8 cellular contexts compared by ENCODE assay signal in the genomic region with DNA sequence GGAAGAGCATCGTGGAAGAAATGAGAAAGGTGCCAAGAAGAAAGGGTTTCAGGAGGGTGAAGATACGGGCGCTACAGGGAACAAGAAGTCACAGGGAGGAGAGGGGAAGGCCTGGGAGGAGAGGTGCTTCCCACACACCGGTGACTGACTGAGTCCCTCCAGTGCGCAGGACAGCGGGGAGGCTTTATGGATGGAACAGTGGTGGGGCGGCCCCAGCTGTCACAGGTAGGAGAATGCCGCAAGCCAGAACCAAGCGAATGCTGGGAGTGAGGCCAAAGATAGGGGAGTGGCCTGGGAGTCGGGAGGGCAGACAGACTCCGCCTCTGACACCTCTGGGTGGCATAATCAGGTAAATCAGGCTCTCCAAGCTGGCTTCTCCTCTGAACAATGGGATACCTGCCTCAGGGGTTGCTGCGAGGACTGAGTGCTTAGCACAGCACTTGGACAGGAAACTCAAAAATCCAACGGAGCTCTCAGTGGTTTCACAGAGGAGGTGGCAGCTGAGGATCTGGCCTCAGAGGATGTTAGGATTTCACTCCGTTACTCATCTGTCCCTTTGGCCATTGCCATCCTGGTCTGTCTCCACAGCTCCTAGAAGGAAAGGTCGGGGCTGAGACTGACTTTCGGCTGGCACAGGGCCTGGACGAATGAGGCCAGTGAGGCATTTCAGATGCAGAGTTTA. TPM values are rescaled to one million over a fixed set of nuclear protein-coding genes. Genes with fewer than 3 reads are reported as not detected.
DNase-seq lines count a peak whose midpoint lies in the region; ATAC-seq and TF ChIP-seq lines count a peak whose summit lies in the region.

No MANE protein-coding gene starts in this region.

- TF ChIP-seq CTCF in right lobe of liver (IDR thresholded peaks at IDR 0.05) = no peak

- H3K4me1 ChIP-seq in right lobe of liver = peaks cover 0 to 14% (median 3%) of the 10 kb centered on the region in 4 donors

- intact Hi-C loops in right lobe of liver (cut with DNase I) = loop anchor here (10.0 kb wide), 1 partner anchor 59 kb away; a partner anchor contains a TSS

- TF ChIP-seq POLR2A in right lobe of liver (IDR thresholded peaks at IDR 0.05) = no peak

- H3K9me3 ChIP-seq in right lobe of liver = no peaks in the 10 kb centered on the region

- H3K36me3 ChIP-seq in right lobe of liver = peaks cover 0 to 5% (median 3%) of the 10 kb centered on the region in 4 donors

- WGBS in right lobe of liver (ENCODE audit: insufficient coverage, low coverage, low lambda C conversion rate, missing lambda C conversion rate) = 2% methylated on average over 13 of the region's 17 CpGs

- H3K27me3 ChIP-seq in right lobe of liver = no peaks in the 10 kb centered on the region

- H3K27ac ChIP-seq in cingulate gyrus (ENCODE audit: low read depth, low read length) = peak overlapping the region; percentile 92
- H3K27ac ChIP-seq in right lobe of liver = peak overlapping the region; percentile 74 to 88 (median 81)

- DNase-seq in AG08396 (ENCODE audit: low spot score) (peak; percentile 51), NCI-H2081 treated with DMSO at 0.1 percent for 48 hours (lab: John Stamatoyannopoulos, UW) (peak; percentile 91), right lobe of liver (peak; percentile 85 to 92 (median 89))
- DNase-seq in activated CD4-positive, alpha-beta T cell treated with anti-CD3 and anti-CD28 coated beads for 24 hours (ENCODE audit: low read depth in 2 of 2) = peak; percentile 50 to 55
- DNase-seq in stimulated activated CD8-positive, alpha-beta memory T cell treated with anti-CD3 and anti-CD28 coated beads, Interleukin-12 subunit alpha, Interleukin-12 subunit beta, amount 100 ng/mL, for 24 hours (ENCODE audit: extremely low read depth) = peak; percentile 28

- H3K4me3 ChIP-seq in right lobe of liver = peak overlapping the region; percentile 75 to 95 (median 78)

- ATAC-seq in GM21717 (IDR thresholded peaks at IDR 0.05; ENCODE audit: unreplicated experiment) (peak; percentile 47), right lobe of liver (peak; percentile 75 to 81 (median 78)), HG02981 (IDR thresholded peaks at IDR 0.05; ENCODE audit: unreplicated experiment) (no peak)

RNA-seq across cellular contexts. Expression of a gene that starts 0.8 kb away (rescaled TPM):
- total RNA-seq in right lobe of liver = 10 to 100 TPM; 30.1 to 42.7 (median 33.0) TPM

RNA-seq across cellular contexts. Expression of a gene that starts 35.4 kb away (rescaled TPM):
- under 1 TPM in 3 of 6 experiments, not detected in 3; 0.12 to 0.13 (median 0.12) TPM for total RNA-seq in right lobe of liver

RNA-seq across cellular contexts. Expression of a gene that starts 47.1 kb away (rescaled TPM):
- 10 to 100 TPM; 16.6 to 95.9 (median 33.6) TPM for total RNA-seq in right lobe of liver

RNA-seq across cellular contexts. Expression of a gene that starts 51.4 kb away (rescaled TPM):
- 10 to 100 TPM; 32.7 to 40.3 (median 35.2) TPM for total RNA-seq in right lobe of liver

RNA-seq across cellular contexts. Expression of a gene that starts 54.1 kb away (rescaled TPM):
- total RNA-seq in right lobe of liver = 10 to 100 TPM; 11.1 to 27.0 (median 12.3) TPM

Comparison
In these comparisons a context has a peak if more than half of its experiments do, and no peak if none do; other contexts are left out.
1. DNase-seq: peak in every context shown above with its lines; median percentile 91 in NCI-H2081 treated with DMSO at 0.1 percent for 48 hours; 89 in right lobe of liver; 52 in activated CD4-positive, alpha-beta T cell treated with anti-CD3 and anti-CD28 coated beads for 24 hours; 51 in AG08396; 28 in stimulated activated CD8-positive, alpha-beta memory T cell treated with anti-CD3 and anti-CD28 coated beads, Interleukin-12 subunit alpha, Interleukin-12 subunit beta, amount 100 ng/mL, for 24 hours.